Comparison of ENCODE assay signal across 9 cellular contexts in the genomic region with DNA sequence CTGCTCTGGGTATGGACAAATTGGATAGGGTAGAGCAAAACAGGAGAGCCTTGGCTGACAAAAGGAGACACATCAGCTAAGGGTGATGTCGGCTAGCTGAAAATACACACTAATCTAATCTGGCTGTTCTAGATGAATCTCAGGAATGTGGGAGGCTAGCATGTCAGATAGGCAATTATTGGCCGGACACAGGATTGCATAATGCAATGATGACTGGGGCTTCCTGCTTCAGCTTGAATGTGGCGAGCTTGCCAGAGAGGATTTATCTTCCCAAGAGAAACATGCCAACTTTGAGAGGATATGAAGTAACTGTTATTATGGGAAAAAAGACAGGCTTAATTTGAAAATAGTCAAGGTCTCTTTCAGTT.
DNase-seq lines count a peak whose midpoint lies in the region; ATAC-seq and TF ChIP-seq lines count a peak whose summit lies in the region.
"Had no signal": no experiment of that assay in that cellular context is flagged by ENCODE, and none has a peak within 500 bp of the region (broad histone marks: within the 10 kb centered on the region; RNA-seq: fewer than 3 reads in every experiment).

No MANE protein-coding gene starts in this region.

- H3K9ac ChIP-seq in parathyroid adenoma = no peak overlapping the region
- H3K9ac ChIP-seq: KMS-11 had no signal

- no peak overlapping the region for H3K4me2 ChIP-seq in parathyroid adenoma (ENCODE audit: low read length)
- H3K4me2 ChIP-seq: KMS-11 had no signal

- H2AFZ ChIP-seq in parathyroid adenoma = no peak overlapping the region

- peak overlapping the region; percentile 82 for H3K27ac ChIP-seq in RWPE2 (ENCODE audit: poor library complexity, severe bottlenecking)
- H3K27ac ChIP-seq in parathyroid adenoma = peak overlapping the region; percentile 66
- H3K27ac ChIP-seq: KMS-11 had no signal

- H3K27me3 ChIP-seq in RWPE2 (ENCODE audit: insufficient read depth, poor library complexity, severe bottlenecking) = no peaks in the 10 kb centered on the region
- no peaks in the 10 kb centered on the region for H3K27me3 ChIP-seq in parathyroid adenoma (ENCODE audit: control insufficient read depth, insufficient read depth, low read length)

- DNase-seq in CD1c-positive myeloid dendritic cell (ENCODE audit: extremely low spot score) = peak; percentile 57
- DNase-seq in RWPE2 (ENCODE audit: low spot score) = peak; percentile 84
- DNase-seq in fibroblast of peridontal ligament (ENCODE audit: extremely low read depth) = peak; percentile 100
- no peak for DNase-seq in ecto neural progenitor cell (ENCODE audit: low spot score)
- no peak for DNase-seq in inferior parietal cortex (ENCODE audit: extremely low spot score)
- DNase-seq in stimulated activated CD4-positive, alpha-beta T cell treated with anti-CD3 and anti-CD28 coated beads, Interleukin-4, amount 100 ng/mL, for 4 hours = no peak

- H3K9me3 ChIP-seq in RWPE2 (ENCODE audit: severe bottlenecking) (no peaks in the 10 kb centered on the region), parathyroid adenoma (ENCODE audit: control insufficient read depth, low read length) (no peaks in the 10 kb centered on the region)

- TF ChIP-seq CTCF in RWPE2 (IDR thresholded peaks at IDR 0.05; ENCODE audit: poor library complexity, severe bottlenecking) (no peak), parathyroid adenoma (IDR thresholded peaks at IDR 0.05) (no peak)

- no peaks in the 10 kb centered on the region for H3K79me2 ChIP-seq in parathyroid adenoma

- ATAC-seq in RWPE2 (ENCODE audit: low read depth) (peak; percentile 94), GM21423 (IDR thresholded peaks at IDR 0.05; ENCODE audit: unreplicated experiment) (no peak)

- no peak overlapping the region for H3K4me3 ChIP-seq in RWPE2 (ENCODE audit: severe bottlenecking)
- no peak overlapping the region for H3K4me3 ChIP-seq in parathyroid adenoma (ENCODE audit: low read depth, low read length)

- H3K36me3 ChIP-seq in RWPE2 (ENCODE audit: low read depth) (no peaks in the 10 kb centered on the region), parathyroid adenoma (ENCODE audit: control insufficient read depth, insufficient read depth, low read length) (no peaks in the 10 kb centered on the region)

- H3K4me1 ChIP-seq in RWPE2 (ENCODE audit: insufficient read depth, poor library complexity, severe bottlenecking) = peaks cover 21% of the 10 kb centered on the region
- no peaks in the 10 kb centered on the region for H3K4me1 ChIP-seq in parathyroid adenoma

Comparison
In these comparisons a context has a peak if more than half of its experiments do, and no peak if none do; other contexts are left out.
1. DNase-seq: peak in CD1c-positive myeloid dendritic cell (single experiment), RWPE2 (single experiment) and fibroblast of peridontal ligament (single experiment); none in ecto neural progenitor cell (single experiment), inferior parietal cortex (single experiment) and stimulated activated CD4-positive, alpha-beta T cell treated with anti-CD3 and anti-CD28 coated beads, Interleukin-4, amount 100 ng/mL, for 4 hours (0 of 2).